8 cellular contexts compared by ENCODE assay signal in the genomic region with DNA sequence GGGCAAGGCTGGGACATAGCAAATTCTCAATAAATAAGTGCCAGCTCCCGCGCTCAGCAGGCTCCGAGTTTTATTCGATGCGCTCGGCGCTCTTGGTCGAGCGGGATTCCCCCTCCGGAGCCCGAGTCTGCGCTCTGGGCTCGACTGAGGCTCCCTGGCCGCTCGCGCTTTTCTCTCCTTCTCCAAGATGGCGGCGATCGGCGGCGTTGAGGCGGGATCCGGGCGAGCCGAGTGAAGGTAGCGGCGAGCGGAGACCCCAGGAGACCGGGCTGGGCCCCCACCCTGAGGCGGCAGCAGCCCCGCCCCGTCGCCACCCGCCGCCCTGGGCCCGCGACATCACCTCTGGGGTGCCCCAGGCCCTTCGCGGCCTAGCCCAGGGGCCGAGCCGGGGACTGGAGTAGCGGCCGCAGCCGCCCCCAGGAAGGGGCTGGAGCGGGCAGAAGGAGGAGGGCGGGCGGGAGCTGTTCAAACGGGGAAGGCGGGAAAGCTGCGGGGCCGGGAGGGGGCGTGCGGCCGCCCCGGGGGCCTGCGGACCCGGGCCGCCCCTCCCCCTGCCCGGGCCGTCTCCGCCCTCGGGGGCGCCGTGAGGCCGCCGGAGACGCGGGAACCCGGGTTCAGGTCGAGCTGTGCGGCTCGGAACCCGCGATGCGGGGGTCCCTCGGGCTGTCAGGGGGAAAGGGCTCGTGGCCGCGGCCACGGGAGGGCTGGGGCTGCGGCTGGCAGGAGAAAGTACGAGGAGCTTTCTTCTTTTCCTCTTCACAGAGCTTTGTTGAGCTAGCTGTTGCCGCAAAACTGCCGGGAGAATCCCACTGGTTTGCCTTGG. TPM values are rescaled to one million over a fixed set of nuclear protein-coding genes. Genes with fewer than 3 reads are reported as not detected.
DNase-seq lines count a peak whose midpoint lies in the region; ATAC-seq, FAIRE-seq and TF ChIP-seq lines count a peak whose summit lies in the region.

A gene with protein sequence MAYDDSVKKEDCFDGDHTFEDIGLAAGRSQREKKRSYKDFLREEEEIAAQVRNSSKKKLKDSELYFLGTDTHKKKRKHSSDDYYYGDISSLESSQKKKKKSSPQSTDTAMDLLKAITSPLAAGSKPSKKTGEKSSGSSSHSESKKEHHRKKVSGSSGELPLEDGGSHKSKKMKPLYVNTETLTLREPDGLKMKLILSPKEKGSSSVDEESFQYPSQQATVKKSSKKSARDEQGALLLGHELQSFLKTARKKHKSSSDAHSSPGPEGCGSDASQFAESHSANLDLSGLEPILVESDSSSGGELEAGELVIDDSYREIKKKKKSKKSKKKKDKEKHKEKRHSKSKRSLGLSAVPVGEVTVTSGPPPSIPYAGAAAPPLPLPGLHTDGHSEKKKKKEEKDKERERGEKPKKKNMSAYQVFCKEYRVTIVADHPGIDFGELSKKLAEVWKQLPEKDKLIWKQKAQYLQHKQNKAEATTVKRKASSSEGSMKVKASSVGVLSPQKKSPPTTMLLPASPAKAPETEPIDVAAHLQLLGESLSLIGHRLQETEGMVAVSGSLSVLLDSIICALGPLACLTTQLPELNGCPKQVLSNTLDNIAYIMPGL (plus strand): TSS at position 173 of the 823 bp plus-strand sequence. CDS start 4,898 bp downstream, outside the sequence.

- POLR2A ChIA-PET in HepG2 (lab: Yijun Ruan, JAX) = interaction anchor here (1.3 to 3.0 kb wide), 6 partner anchors 9 to 119 kb away, joined by 3 to 28 read pairs (median 7); a partner anchor contains a TSS

- peak within 1 kb of the TSS; percentile 83 to 89 for H3K4me3 Mint-ChIP-seq in CD14-positive monocyte

- peak within 1 kb of the TSS; percentile 95 for H3K9ac ChIP-seq in HepG2 (ENCODE audit: insufficient read depth, low read depth, low read length)

- FAIRE-seq in HepG2 (lab: Jason Lieb, UNC) = peak; percentile 28

- H3K4me1 Mint-ChIP-seq in CD14-positive monocyte = peaks cover 19% of the 10 kb centered on the region

- peaks cover 26% of the 10 kb centered on the region for H3K4me1 ChIP-seq in HepG2 (ENCODE audit: insufficient read depth, low read length)

- H3K27me3 Mint-ChIP-seq in CD14-positive monocyte (ENCODE audit: low read depth in 3 of 3) = peaks cover 0 to 5% (median 4%) of the 10 kb centered on the region in 3 donors

- H3K9me3 ChIP-seq in HepG2 (ENCODE audit: low read length) = no peaks in the 10 kb centered on the region

- H3K4me3 ChIP-seq in dorsolateral prefrontal cortex = peak within 1 kb of the TSS; percentile 54 to 97 (median 86)
- H3K4me3 ChIP-seq in HepG2 (replicated peaks in 1 of 3; ENCODE audit: insufficient read depth in 1 of 3, low read depth in 2 of 3, low read length in 3 of 3) = peak within 1 kb of the TSS; percentile 75 to 89 (median 76)

- no peaks in the 10 kb centered on the region for H3K9me3 Mint-ChIP-seq in CD14-positive monocyte

- TF ChIP-seq POLR2A in HepG2 (IDR thresholded peaks at IDR 0.05; ENCODE audit: insufficient read depth in 1 of 2, low read depth in 2 of 2, low read length in 2 of 2) = peak; percentile 54 to 58; a peak in 3 of 4 replicates

- ATAC-seq in GM19324 (IDR thresholded peaks at IDR 0.05; ENCODE audit: low FRiP score, unreplicated experiment) (peak; percentile 90), HG03460 (IDR thresholded peaks at IDR 0.05; ENCODE audit: unreplicated experiment) (peak; percentile 90), HepG2 (peak; percentile 95)

- H3K36me3 ChIP-seq in HepG2 (replicated peaks in 1 of 2; ENCODE audit: control insufficient read depth in 1 of 2, insufficient read depth in 2 of 2, low read length in 2 of 2) = peaks cover 1 to 5% of the 10 kb centered on the region in 2 experiments; a peak in 1 of 5 replicates

- H3K79me2 ChIP-seq in HepG2 (ENCODE audit: insufficient read depth, low read length) = peaks cover 29% of the 10 kb centered on the region

- no peaks in the 10 kb centered on the region for H4K20me1 ChIP-seq in HepG2 (ENCODE audit: insufficient read depth, low read length)

- peak within 1 kb of the TSS; percentile 69 to 96 (median 90) for H3K27ac Mint-ChIP-seq in CD14-positive monocyte

- H3K27me3 ChIP-seq in dorsolateral prefrontal cortex (no peaks in the 10 kb centered on the region), HepG2 (ENCODE audit: control insufficient read depth in 1 of 2, insufficient read depth in 2 of 2, low read length in 2 of 2) (no peaks in the 10 kb centered on the region; a peak in 1 of 5 replicates)

- TF ChIP-seq EP300 in HepG2 (IDR thresholded peaks at IDR 0.05; ENCODE audit: low read depth in 2 of 2, low read length in 2 of 2) = no peak
- no peak for TF ChIP-seq EP300 in HepG2 (CRISPR knock-in tag; IDR thresholded peaks at IDR 0.05; ENCODE audit: borderline replicate concordance)

- intact Hi-C loops in CD14-positive monocyte (cut with micrococcal nuclease) = loop anchor here in 1 of 2 donors (2.0 kb wide), 1 partner anchor 43 kb away; no protein-coding TSS in a partner anchor
- intact Hi-C loops in dorsolateral prefrontal cortex (cut with DNase I) = loop anchor here in 1 of 2 donors (2.0 kb wide), 1 partner anchor 41 kb away; a partner anchor contains a TSS
- intact Hi-C loops in HepG2 (cut with micrococcal nuclease; ENCODE audit: unreplicated experiment) = loop anchor here (5.0 kb wide), 1 partner anchor 70 kb away; no protein-coding TSS in a partner anchor

- in situ Hi-C loops in HepG2 (cut with HindIII; ENCODE audit: extremely low pct_ligation_motif_present, low pct_unique_long_range_greater_than_20kb) = no loop called here

- BruUV-seq in HepG2 (replicated peaks; lab: Mats Ljungman, UMichigan) = no TSS peak

- WGBS in HepG2 (ENCODE audit: low lambda C conversion rate) = 2% methylated on average over 29 of the region's 84 CpGs

- peak within 1 kb of the TSS; percentile 100 for H2AFZ ChIP-seq in HepG2 (ENCODE audit: low read length)

- DNase-seq in CD14-positive monocyte (ENCODE audit: low spot score) = peak; percentile 83
- peak; percentile 41 for DNase-seq in NCI-H748 treated with DMSO at 0.1 percent for 48 hours (lab: John Stamatoyannopoulos, UW)
- DNase-seq in activated CD4-positive, alpha-beta T cell treated with anti-CD3 and anti-CD28 coated beads, Interleukin-2, amount 50 U/mL, for 48 hours = peak; percentile 84 to 87
- DNase-seq in dorsolateral prefrontal cortex = peak; percentile 68 to 93 (median 86)
- peak; percentile 76 for DNase-seq in HepG2 (ENCODE audit: low spot score)
- peak; percentile 77 to 79 for DNase-seq in stimulated activated CD4-positive, alpha-beta T cell treated with anti-CD3 and anti-CD28 coated beads, Interleukin-2, amount 100 ng/mL, for 48 hours

- peak within 1 kb of the TSS; percentile 93 for H3K4me2 ChIP-seq in HepG2 (ENCODE audit: low read depth, low read length)

- TF ChIP-seq RAD21 in HepG2 (CRISPR knock-in tag; IDR thresholded peaks at IDR 0.05) = no peak

- H3K27ac ChIP-seq in dorsolateral prefrontal cortex = peak within 1 kb of the TSS; percentile 71 to 98 (median 93)
- peak within 1 kb of the TSS; percentile 89 for H3K27ac ChIP-seq in HepG2 (ENCODE audit: extremely low read length, insufficient read depth, low read length)

- CTCF ChIA-PET in HepG2 (lab: Yijun Ruan, JAX; ENCODE audit: low intra/inter-chr PET ratio, low total read pairs) = no interaction called here

- TF ChIP-seq CTCF in CD14-positive monocyte (IDR thresholded peaks at IDR 0.05) (peak; percentile 17), dorsolateral prefrontal cortex (IDR thresholded peaks at IDR 0.05 in 54 of 56, conservative IDR thresholded peaks at IDR 0.05 in 2 of 56; ENCODE audit: low read depth in 1 of 56, partially characterized antibody in 56 of 56) (peak in 32 of 56 donors; percentile 1 to 58 (median 28)), HepG2 (CRISPR knock-in tag; IDR thresholded peaks at IDR 0.05) (peak; percentile 45)

- peaks cover 8 to 9% of the 10 kb centered on the region in 2 donors for H3K36me3 Mint-ChIP-seq in CD14-positive monocyte

TF ChIP-seq in HepG2, 621 proteins besides CTCF, POLR2A, EP300 and RAD21 (continues in another document):
- TF ChIP-seq CBX2 (IDR thresholded peaks at IDR 0.05; ENCODE audit: low read depth, low read length) (no peak), CBX2 (CRISPR knock-in tag; IDR thresholded peaks at IDR 0.05; ENCODE audit: low read depth) (no peak), SIX1 (CRISPR knock-in tag; IDR thresholded peaks at IDR 0.05; ENCODE audit: borderline replicate concordance) (no peak), ZNF101 (CRISPR knock-in tag; IDR thresholded peaks at IDR 0.05; ENCODE audit: borderline replicate concordance, low read depth) (no peak), FOSL1 (CRISPR knock-in tag; IDR thresholded peaks at IDR 0.05; ENCODE audit: borderline replicate concordance) (no peak), MAFK (conservative IDR thresholded peaks at IDR 0.05 in 1 of 2, IDR thresholded peaks at IDR 0.05 in 1 of 2; ENCODE audit: low read length in 2 of 2) (no peak), PRPF4 (IDR thresholded peaks at IDR 0.05; ENCODE audit: low read depth, low read length, poor library complexity, severe bottlenecking) (no peak), ZNF878 (CRISPR knock-in tag; IDR thresholded peaks at IDR 0.05) (peak; percentile 97)

RNA-seq across cellular contexts. Expression of the gene that starts here (rescaled TPM):
- polyA plus RNA-seq in CD14-positive monocyte = 1 to 10 TPM; 6.3 to 8.1 TPM
- 10 to 100 TPM; 12.7 to 29.9 (median 20.4) TPM for total RNA-seq in dorsolateral prefrontal cortex
- total RNA-seq in HepG2 (2016; rRNA removed; fragmentation: Illumina TruSeq; extraction: Trizol) = 13.9 and 14.4 TPM in 2 replicates
- 4.6 and 5.0 TPM in 2 replicates for total RNA-seq in HepG2 (2016; cell fraction: cytosol; rRNA removed; fragmentation: Illumina TruSeq; extraction: Trizol; ENCODE audit: low read depth)
- 14.4 and 14.9 TPM in 2 replicates for total RNA-seq in HepG2 (2016; cell fraction: insoluble cytoplasmic fraction; rRNA removed; fragmentation: Illumina TruSeq; extraction: Trizol)
- total RNA-seq in HepG2 (2016; cell fraction: membrane; rRNA removed; fragmentation: Illumina TruSeq; extraction: Trizol) = 7.8 and 8.6 TPM in 2 replicates
- 19.3 and 22.2 TPM in 2 replicates for total RNA-seq in HepG2 (2016; cell fraction: nucleus; rRNA removed; fragmentation: Illumina TruSeq; extraction: Trizol)
- 12.1 and 16.3 TPM in 2 replicates for polyA plus RNA-seq in HepG2 (2011; rRNA removed)
- 6.8 and 8.2 TPM in 2 replicates for polyA plus RNA-seq in HepG2 (2011; cell fraction: cytosol; rRNA removed)
- 15.1 and 15.5 TPM in 2 replicates for polyA plus RNA-seq in HepG2 (2011; cell fraction: nucleus; rRNA removed)
- 8.7 and 12.7 TPM in 2 replicates for polyA plus RNA-seq in HepG2 (2012)
- polyA plus RNA-seq in HepG2 (2016; cell fraction: cytosol; fragmentation: Illumina TruSeq; extraction: Trizol; ENCODE audit: low read depth) = 0.37 and 0.62 TPM in 2 replicates
- 16.2 and 17.1 TPM in 2 replicates for polyA plus RNA-seq in HepG2 (2016; cell fraction: insoluble cytoplasmic fraction; fragmentation: Illumina TruSeq; extraction: Trizol; ENCODE audit: low read depth)
- polyA plus RNA-seq in HepG2 (2016; cell fraction: membrane; fragmentation: Illumina TruSeq; extraction: Trizol; ENCODE audit: low read depth) = 2.7 and 2.9 TPM in 2 replicates
- polyA plus RNA-seq in HepG2 (2016; cell fraction: nucleus; fragmentation: Illumina TruSeq; extraction: Trizol; ENCODE audit: insufficient read depth, low read depth) = 24.2 and 30.5 TPM in 2 replicates
- 38.9 and 39.2 TPM in 2 replicates for polyA minus RNA-seq in HepG2 (2011; rRNA and poly(A)+ RNA removed; ENCODE audit: low replicate concordance)
- polyA minus RNA-seq in HepG2 (2011; cell fraction: cytosol; rRNA and poly(A)+ RNA removed) = 8.6 and 10.1 TPM in 2 replicates
- polyA minus RNA-seq in HepG2 (2011; cell fraction: nucleus; rRNA and poly(A)+ RNA removed) = 59.7 and 70.8 TPM in 2 replicates

Comparison
In these comparisons a context has a peak if more than half of its experiments do, and no peak if none do; other contexts are left out.
1. Peak in every context shown above with its lines: DNase-seq, ATAC-seq, H3K4me3 ChIP-seq and H3K27ac ChIP-seq.